In the genomic region with DNA sequence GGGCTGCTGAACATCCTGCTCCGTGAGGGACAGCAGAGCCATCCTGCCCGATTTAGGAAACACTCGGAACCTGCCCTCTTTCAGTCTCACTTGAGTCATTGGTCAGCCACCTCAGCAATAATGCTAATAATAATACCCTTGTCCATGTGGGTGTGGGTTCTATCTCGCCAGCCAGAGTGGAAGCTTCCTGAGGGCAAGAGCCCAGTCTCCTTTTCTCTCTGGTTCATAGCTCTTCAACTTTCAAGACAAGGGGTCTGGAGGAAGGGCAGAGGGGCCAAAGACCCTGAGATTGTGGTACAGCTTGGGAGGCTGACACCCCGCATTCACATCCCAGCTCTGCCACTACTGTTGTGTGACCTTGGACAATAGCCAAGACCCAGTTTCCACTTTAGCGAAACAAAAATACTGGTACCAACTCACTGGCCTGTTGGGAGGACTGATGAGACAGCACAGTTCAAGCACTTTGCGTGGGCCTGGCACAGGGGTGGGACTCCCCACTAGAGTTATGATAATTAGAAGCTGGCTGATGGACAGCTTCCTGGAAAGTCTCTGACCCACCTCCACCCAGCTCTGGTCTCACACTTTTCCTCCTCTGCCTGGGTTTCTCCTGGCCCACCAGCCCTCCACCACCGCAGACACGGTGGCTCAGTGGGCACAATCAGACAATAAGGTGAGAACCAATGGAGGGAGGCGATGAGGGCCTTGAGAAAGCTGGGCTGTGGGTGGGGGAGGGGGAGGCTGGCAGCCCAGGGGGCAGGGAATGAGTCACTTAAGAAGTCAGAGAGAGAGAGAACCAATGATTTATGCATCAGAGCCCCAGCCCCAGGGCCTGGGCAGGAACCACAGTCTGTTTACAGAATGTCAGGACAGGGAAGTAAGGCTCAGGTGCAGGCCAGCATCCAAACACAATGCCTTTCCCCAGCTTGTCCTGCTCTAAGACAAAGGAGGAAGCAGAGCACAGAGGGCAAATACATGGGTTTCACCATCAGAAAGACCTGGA, we compare ENCODE assay signal across 11 cellular contexts.
A peak's percentile ranks its signal among the peaks of the same experiment; 100 is the strongest.
DNase-seq lines count a peak whose midpoint lies in the region; ATAC-seq, FAIRE-seq and TF ChIP-seq lines count a peak whose summit lies in the region.
"Had no signal": no experiment of that assay in that cellular context is flagged by ENCODE, and none has a peak within 500 bp of the region (broad histone marks: within the 10 kb centered on the region; RNA-seq: fewer than 3 reads in every experiment).

No MANE protein-coding gene starts in this region.

- H3K36me3 ChIP-seq in BLaER1 treated with 17β-estradiol and CSF1 and Interleukin-3, amounts not matched to agents 10 nM and 100 nM = no peaks in the 10 kb centered on the region

- ATAC-seq in GM18505 (IDR thresholded peaks at IDR 0.05; ENCODE audit: unreplicated experiment) = no peak
- ATAC-seq in HG02610 (IDR thresholded peaks at IDR 0.05; ENCODE audit: unreplicated experiment) = no peak
- ATAC-seq: activated T-cell treated with anti-CD3 and anti-CD28 coated beads, Interleukin-2, amount 50 U/mL, for 4 hours had no signal

- no peaks in the 10 kb centered on the region for H3K27me3 ChIP-seq in BLaER1 treated with 17β-estradiol and CSF1 and Interleukin-3, amounts not matched to agents 10 nM and 100 nM
- H3K27me3 ChIP-seq in layer of hippocampus (ENCODE audit: control insufficient read depth, insufficient read depth, low read length) = no peaks in the 10 kb centered on the region

- DNase-seq in HTR-8/SVneo (ENCODE audit: insufficient read length, low spot score) (peak; percentile 75), T47D (ENCODE audit: low read depth in 1 of 2, low spot score in 1 of 2) (peak; percentile 91 to 98), cerebellar nuclear complex (lab: John Stamatoyannopoulos, UW) (no peak)
- DNase-seq in activated CD4-positive, CD25-positive, alpha-beta regulatory T cell (lab: John Stamatoyannopoulos, UW) = no peak
- DNase-seq: activated T-cell treated with anti-CD3 and anti-CD28 coated beads, Interleukin-2, amount 50 U/mL, for 4 hours; effector CD4-positive, alpha-beta T cell had no signal

- H3K9ac ChIP-seq in BLaER1 treated with 17β-estradiol and CSF1 and Interleukin-3, amounts not matched to agents 10 nM and 100 nM = no peak overlapping the region

- no peak overlapping the region for H3K4me3 ChIP-seq in BLaER1 treated with 17β-estradiol and CSF1 and Interleukin-3, amounts not matched to agents 10 nM and 100 nM
- H3K4me3 ChIP-seq: lung had no signal

- no peaks in the 10 kb centered on the region for H4K20me1 ChIP-seq in BLaER1 treated with 17β-estradiol and CSF1 and Interleukin-3, amounts not matched to agents 10 nM and 100 nM

- no peak for FAIRE-seq in HTR-8/SVneo (lab: Jason Lieb, UNC)

- in situ Hi-C loops in T47D (cut with HindIII; ENCODE audit: low pct_unique_long_range_greater_than_20kb, low sequenced_read_pairs) = no loop called here

- TF ChIP-seq POLR2A in GM18505 (IDR thresholded peaks at IDR 0.05; ENCODE audit: borderline replicate concordance, extremely low read depth, insufficient read depth, insufficient read length) = no peak

- H3K27ac ChIP-seq in BLaER1 treated with 17β-estradiol and CSF1 and Interleukin-3, amounts not matched to agents 10 nM and 100 nM = peak overlapping the region in 1 of 11 experiments; percentile 26; a peak in 2 of 22 replicates
- peak overlapping the region; percentile 19 for H3K27ac ChIP-seq in layer of hippocampus (ENCODE audit: low read depth, low read length)

- no peaks in the 10 kb centered on the region for H3K9me3 ChIP-seq in BLaER1 treated with 17β-estradiol and CSF1 and Interleukin-3, amounts not matched to agents 10 nM and 100 nM (replicated peaks in 1 of 11)

- peak overlapping the region in 7 of 11 experiments; percentile 7 to 49 (median 34); a peak in 12 of 22 replicates for H3K4me2 ChIP-seq in BLaER1 treated with 17β-estradiol and CSF1 and Interleukin-3, amounts not matched to agents 10 nM and 100 nM

- peaks cover 10 to 36% (median 30%) of the 10 kb centered on the region in 10 experiments; a peak in 19 of 20 replicates for H3K4me1 ChIP-seq in BLaER1 treated with 17β-estradiol and CSF1 and Interleukin-3, amounts not matched to agents 10 nM and 100 nM

Comparison
In these comparisons a context has a peak if more than half of its experiments do, and no peak if none do; other contexts are left out.
1. DNase-seq: peak in HTR-8/SVneo (single experiment) and T47D (2 of 2); none in activated CD4-positive, CD25-positive, alpha-beta regulatory T cell (0 of 4) and cerebellar nuclear complex (0 of 2).